ENCODE assay signal across 8 cellular contexts in genomic region chr5:115586525-115587146, GRCh38. TPM values are rescaled to one million over a fixed set of nuclear protein-coding genes. Genes with fewer than 3 reads are reported as not detected.
A peak's percentile ranks its signal among the peaks of the same experiment; 100 is the strongest.
DNase-seq lines count a peak whose midpoint lies in the region; ATAC-seq and TF ChIP-seq lines count a peak whose summit lies in the region.

No MANE protein-coding gene starts in this region.

- peaks cover 8% of the 10 kb centered on the region for H3K4me1 ChIP-seq in smooth muscle cell (ENCODE audit: low read depth)

- ATAC-seq in HG02885 (IDR thresholded peaks at IDR 0.05; ENCODE audit: poor library complexity, unreplicated experiment) (peak; percentile 55), HG03520 (IDR thresholded peaks at IDR 0.05; ENCODE audit: unreplicated experiment) (no peak), omental fat pad (ENCODE audit: low FRiP score) (no peak)

- peaks cover 62% of the 10 kb centered on the region for H4K20me1 ChIP-seq in smooth muscle cell (ENCODE audit: low read depth)

- H3K4me3 ChIP-seq in smooth muscle cell: no peak overlapping the region

- H3K79me2 ChIP-seq in smooth muscle cell (ENCODE audit: low read depth): peaks cover 22% of the 10 kb centered on the region

- H3K9ac ChIP-seq in smooth muscle cell (ENCODE audit: low read depth): no peak overlapping the region

- H3K27me3 ChIP-seq in smooth muscle cell (ENCODE audit: low read depth): no peaks in the 10 kb centered on the region

- no peaks in the 10 kb centered on the region for H3K36me3 ChIP-seq in smooth muscle cell (ENCODE audit: low read depth)

- no peak overlapping the region for H3K27ac ChIP-seq in smooth muscle cell (ENCODE audit: low read depth)

- H3K4me2 ChIP-seq in smooth muscle cell: no peak overlapping the region

- TF ChIP-seq CTCF in smooth muscle cell (IDR thresholded peaks at IDR 0.05; ENCODE audit: borderline replicate concordance, insufficient read depth, poor library complexity, severe bottlenecking) (peak; percentile 67), omental fat pad (IDR thresholded peaks at IDR 0.05) (no peak)

- WGBS in smooth muscle cell (ENCODE audit: low lambda C conversion rate): 56% methylated on average over 6 of the region's 6 CpGs

- peaks cover 4% of the 10 kb centered on the region for H3F3A ChIP-seq in smooth muscle cell (ENCODE audit: low read depth)

- no peaks in the 10 kb centered on the region for H3K9me3 ChIP-seq in smooth muscle cell (replicated peaks; ENCODE audit: low read depth)

- DNase-seq in Caki2 (ENCODE audit: low read depth) (peak; percentile 29), RKO (ENCODE audit: low spot score) (peak; percentile 64), fibroblast of peridontal ligament (ENCODE audit: extremely low read depth) (peak; percentile 69), smooth muscle cell (lab: John Stamatoyannopoulos, UW; ENCODE audit: unreplicated experiment) (no peak), omental fat pad (ENCODE audit: low spot score) (no peak)
- no peak for DNase-seq in activated effector memory CD4-positive, alpha-beta T cell treated with Interleukin-2 at 50 U/mL for 16 hours

- no peak overlapping the region for H2AFZ ChIP-seq in smooth muscle cell (ENCODE audit: low read depth)

- in situ Hi-C loops in Caki2 (cut with HindIII; ENCODE audit: low pct_unique_long_range_greater_than_20kb, low sequenced_read_pairs): no loop called here

RNA-seq across cellular contexts. Expression of gene TICAM2, which starts 15.6 kb away (rescaled TPM):
- total RNA-seq in Caki2 (2014; rRNA removed; shearing (Covaris generic); ENCODE audit: low replicate concordance): 0.72 TPM in 1 of 2 replicates, not detected in the other
- total RNA-seq in smooth muscle cell (13.3 and 17.7 TPM in 2 replicates), omental fat pad (1 to 10 TPM; 1.2 to 3.9 (median 1.7) TPM)
- polyA plus RNA-seq in smooth muscle cell: 8.3 and 11.5 TPM in 2 replicates

RNA-seq across cellular contexts. Expression of gene TMED7, which starts 39.2 kb away (rescaled TPM):
- total RNA-seq in Caki2 (2014; rRNA removed; shearing (Covaris generic); ENCODE audit: low replicate concordance): 26.7 and 50.5 TPM in 2 replicates
- total RNA-seq in smooth muscle cell (236 and 293 TPM in 2 replicates), omental fat pad (10 to 100 TPM; 73.1 to 88.5 (median 80.3) TPM)
- 71.5 and 91.5 TPM in 2 replicates for polyA plus RNA-seq in smooth muscle cell

RNA-seq across cellular contexts. Expression of gene FEM1C, which starts 42.1 kb away (rescaled TPM):
- 5.2 and 7.1 TPM in 2 replicates for total RNA-seq in Caki2 (2014; rRNA removed; shearing (Covaris generic); ENCODE audit: low replicate concordance)
- total RNA-seq in smooth muscle cell (31.7 and 35.7 TPM in 2 replicates), omental fat pad (10 to 100 TPM; 20.4 to 52.2 (median 28.5) TPM)
- 5.9 and 7.8 TPM in 2 replicates for polyA plus RNA-seq in smooth muscle cell

Comparison
In these comparisons a context has a peak if more than half of its experiments do, and no peak if none do; other contexts are left out.
1. DNase-seq: peak in Caki2 (single experiment), RKO (single experiment) and fibroblast of peridontal ligament (single experiment); none in smooth muscle cell (single experiment), activated effector memory CD4-positive, alpha-beta T cell treated with Interleukin-2 at 50 U/mL for 16 hours (single experiment) and omental fat pad (single experiment).